ENCODE assay signal across 10 cellular contexts in genomic region chr14:74647834-74648361, GRCh38. TPM values are rescaled to one million over a fixed set of nuclear protein-coding genes. Genes with fewer than 3 reads are reported as not detected.
DNase-seq lines count a peak whose midpoint lies in the region; ATAC-seq, FAIRE-seq and TF ChIP-seq lines count a peak whose summit lies in the region.
"Had no signal": no experiment of that assay in that cellular context is flagged by ENCODE, and none has a peak within 500 bp of the region (broad histone marks: within the 10 kb centered on the region; RNA-seq: fewer than 3 reads in every experiment).

No MANE protein-coding gene starts in this region.

- no TSS peak for BruUV-seq in K562 (replicated peaks; lab: Mats Ljungman, UMichigan)

- peaks cover 72% of the 10 kb centered on the region for H3K4me1 Mint-ChIP-seq in nephron
- H3K4me1 Mint-ChIP-seq in activated CD4-positive, alpha-beta T cell treated with anti-CD3 and anti-CD28 coated beads, Interleukin-2, amount 10 ng/mL, durations not matched to agents 7 days and 5 days, result peaks cover 4% of the 10 kb centered on the region

- no peaks in the 10 kb centered on the region for H3K79me2 ChIP-seq in K562 (ENCODE audit: control insufficient read depth, insufficient read depth, low read length)
- no peaks in the 10 kb centered on the region for H3K79me2 ChIP-seq in Karpas-422 (ENCODE audit: low read length)

- no peak overlapping the region for H3K4me2 ChIP-seq in K562 (ENCODE audit: insufficient read depth, low read length)
- no peak overlapping the region for H3K4me2 ChIP-seq in Karpas-422 (ENCODE audit: low read depth, low read length, poor library complexity, severe bottlenecking)

- TF ChIP-seq EP300 in K562 (IDR thresholded peaks at IDR 0.05; ENCODE audit: low read length), result no peak

- H3K27ac ChIP-seq in K562 (ENCODE audit: extremely low read depth, low read depth, low read length) (no peak overlapping the region), Karpas-422 (ENCODE audit: low read length) (no peak overlapping the region)
- H3K27ac ChIP-seq: upper lobe of left lung had no signal

- no peak for ATAC-seq in K562
- ATAC-seq in HG03045 (IDR thresholded peaks at IDR 0.05; ENCODE audit: unreplicated experiment), result no peak

- no peaks in the 10 kb centered on the region for H3K9me1 ChIP-seq in K562 (ENCODE audit: control insufficient read depth, insufficient read depth, low read length)

- H3K36me3 ChIP-seq in K562 (ENCODE audit: control insufficient read depth, insufficient read depth, low read length), result no peaks in the 10 kb centered on the region
- H3K36me3 ChIP-seq in Karpas-422 (ENCODE audit: insufficient read depth, low read length), result no peaks in the 10 kb centered on the region
- H3K36me3 ChIP-seq: upper lobe of left lung had no signal

- H3K27ac Mint-ChIP-seq in nephron, result peak overlapping the region; percentile 84 to 99 (median 98)
- no peak overlapping the region for H3K27ac Mint-ChIP-seq in activated CD4-positive, alpha-beta T cell treated with anti-CD3 and anti-CD28 coated beads, Interleukin-2, amount 10 ng/mL, durations not matched to agents 7 days and 5 days

- H3K4me3 ChIP-seq in K562, result no peak overlapping the region
- H3K4me3 ChIP-seq in Karpas-422 (ENCODE audit: low read length), result no peak overlapping the region
- H3K4me3 ChIP-seq: upper lobe of left lung had no signal

- intact Hi-C loops in K562 (cut with micrococcal nuclease), result no loop called here

- peak overlapping the region in 1 of 3 experiments; percentile 71 for H3K4me3 Mint-ChIP-seq in nephron
- no peak overlapping the region for H3K4me3 Mint-ChIP-seq in activated CD4-positive, alpha-beta T cell treated with anti-CD3 and anti-CD28 coated beads, Interleukin-2, amount 10 ng/mL, durations not matched to agents 7 days and 5 days

- H4K20me1 ChIP-seq in K562 (replicated peaks; ENCODE audit: control insufficient read depth, insufficient read depth, low read length) (no peaks in the 10 kb centered on the region), Karpas-422 (ENCODE audit: insufficient read depth, low read depth, low read length) (no peaks in the 10 kb centered on the region)

- H3K9me3 ChIP-seq in K562 (replicated peaks; ENCODE audit: control insufficient read depth, insufficient read depth, low read depth, low read length) (no peaks in the 10 kb centered on the region), Karpas-422 (ENCODE audit: low read length) (no peaks in the 10 kb centered on the region)
- H3K9me3 ChIP-seq: upper lobe of left lung had no signal

- H3K27me3 ChIP-seq in K562 (ENCODE audit: control insufficient read depth in 2 of 2, insufficient read depth in 2 of 2, low read length in 2 of 2) (no peaks in the 10 kb centered on the region; a peak in 2 of 5 replicates), Karpas-422 (ENCODE audit: low read length) (no peaks in the 10 kb centered on the region)
- H3K27me3 ChIP-seq: upper lobe of left lung had no signal

- H3K9me2 ChIP-seq in Karpas-422 (replicated peaks; ENCODE audit: insufficient read depth, low read length), result no peaks in the 10 kb centered on the region

- FAIRE-seq in K562 (lab: Jason Lieb, UNC) (no peak), GM19239 (lab: Jason Lieb, UNC) (no peak)

- DNase-seq in DMS153 treated with DMSO at 0.1 percent for 48 hours (lab: John Stamatoyannopoulos, UW; ENCODE audit: unreplicated experiment), result peak; percentile 55
- DNase-seq in NCI-H187 (lab: John Stamatoyannopoulos, UW), result peak; percentile 79 to 84
- no peak for DNase-seq in K562 (ENCODE audit: extremely low read depth in 1 of 4, low spot score in 3 of 4)
- DNase-seq in Karpas-422, result no peak
- DNase-seq in GM19239 (ENCODE audit: insufficient read length, low spot score), result no peak
- no peak for DNase-seq in activated CD4-positive, alpha-beta T cell treated with anti-CD3 and anti-CD28 coated beads, Interleukin-2, amount 10 ng/mL, durations not matched to agents 7 days and 5 days
- DNase-seq: OCI-M1, upper lobe of left lung had no signal

- H3K36me3 Mint-ChIP-seq in nephron (ENCODE audit: low read depth), result no peaks in the 10 kb centered on the region
- H3K36me3 Mint-ChIP-seq in activated CD4-positive, alpha-beta T cell treated with anti-CD3 and anti-CD28 coated beads, Interleukin-2, amount 10 ng/mL, durations not matched to agents 7 days and 5 days (ENCODE audit: low read depth), result no peaks in the 10 kb centered on the region

- H3K9ac ChIP-seq in K562 (ENCODE audit: insufficient read depth in 1 of 2, low read depth in 2 of 2, low read length in 2 of 2) (no peak overlapping the region), Karpas-422 (ENCODE audit: low read length) (no peak overlapping the region)

- WGBS in K562 (ENCODE audit: insufficient coverage, low coverage, missing lambda C conversion rate), result 0% methylated on average over 3 of the region's 5 CpGs

- H3K27me3 Mint-ChIP-seq in nephron (ENCODE audit: low read depth), result no peaks in the 10 kb centered on the region
- no peaks in the 10 kb centered on the region for H3K27me3 Mint-ChIP-seq in activated CD4-positive, alpha-beta T cell treated with anti-CD3 and anti-CD28 coated beads, Interleukin-2, amount 10 ng/mL, durations not matched to agents 7 days and 5 days

- CTCF ChIA-PET in K562 (lab: Yijun Ruan, JAX; ENCODE audit: low intra/inter-chr PET ratio), result no interaction called here
- CTCF ChIA-PET in activated CD4-positive, alpha-beta T cell treated with anti-CD3 and anti-CD28 coated beads, Interleukin-2, amount 10 ng/mL, durations not matched to agents 7 days and 5 days (lab: Charles Lee), result interaction anchor here (2.3 kb wide), 1 partner anchor 20 kb away, joined by 8 read pairs; no protein-coding TSS in a partner anchor

- TF ChIP-seq CTCF in K562 (IDR thresholded peaks at IDR 0.05 in 2 of 3, conservative IDR thresholded peaks at IDR 0.05 in 1 of 3; ENCODE audit: insufficient read depth in 2 of 3, low read depth in 1 of 3, low read length in 3 of 3) (no peak), nephron (IDR thresholded peaks at IDR 0.05; ENCODE audit: unreplicated experiment in 3 of 3) (no peak)

- POLR2A ChIA-PET in K562 (lab: Yijun Ruan, JAX), result interaction anchor here (0.6 to 1.6 kb wide), 2 partner anchors 14 to 1658 kb away, joined by 3 read pairs; no protein-coding TSS in a partner anchor
- POLR2A ChIA-PET in activated CD4-positive, alpha-beta T cell treated with anti-CD3 and anti-CD28 coated beads, Interleukin-2, amount 10 ng/mL, durations not matched to agents 7 days and 5 days (lab: Charles Lee), result no interaction called here

- TF ChIP-seq RAD21 in K562 (CRISPR knock-in tag; conservative IDR thresholded peaks at IDR 0.05 in 1 of 2, IDR thresholded peaks at IDR 0.05 in 1 of 2), result no peak

- H2AFZ ChIP-seq in K562 (ENCODE audit: low read depth, low read length) (no peak overlapping the region), Karpas-422 (ENCODE audit: low read length) (no peak overlapping the region)

- H3K4me1 ChIP-seq in K562 (replicated peaks in 1 of 2; ENCODE audit: control insufficient read depth in 2 of 2, insufficient read depth in 2 of 2, low read length in 2 of 2), result peaks cover 0 to 3% of the 10 kb centered on the region in 2 experiments; a peak in 3 of 5 replicates
- H3K4me1 ChIP-seq in Karpas-422 (ENCODE audit: low read length), result no peaks in the 10 kb centered on the region

- no peak for TF ChIP-seq POLR2A in K562 (conservative IDR thresholded peaks at IDR 0.05)

- in situ Hi-C loops in K562 (cut with MboI), result no loop called here

- H3K9me3 Mint-ChIP-seq in nephron, result no peaks in the 10 kb centered on the region
- H3K9me3 Mint-ChIP-seq in activated CD4-positive, alpha-beta T cell treated with anti-CD3 and anti-CD28 coated beads, Interleukin-2, amount 10 ng/mL, durations not matched to agents 7 days and 5 days, result no peaks in the 10 kb centered on the region

TF ChIP-seq in K562, 482 proteins besides CTCF, POLR2A, EP300 and RAD21 (continues in another document):
- no peak for TF ChIP-seq ARID3B (CRISPR knock-in tag; IDR thresholded peaks at IDR 0.05; ENCODE audit: borderline replicate concordance)
- no peak for TF ChIP-seq HDAC3 (IDR thresholded peaks at IDR 0.05; ENCODE audit: borderline replicate concordance, partially characterized antibody)
- TF ChIP-seq ZNF354B (CRISPR knock-in tag; IDR thresholded peaks at IDR 0.05), result no peak
- TF ChIP-seq STAT5A (IDR thresholded peaks at IDR 0.05; ENCODE audit: borderline replicate concordance, low read length), result no peak

RNA-seq across cellular contexts. Expression of gene LTBP2, which starts 35.9 kb away (rescaled TPM):
- total RNA-seq in K562 (2011; cell fraction: chromatin; rRNA removed; ENCODE audit: low replicate concordance), result 0.25 and 0.35 TPM in 2 replicates
- 0.66 and 0.83 TPM in 2 replicates for total RNA-seq in K562 (2011; cell fraction: nucleolus; rRNA removed)
- 0.07 and 0.23 TPM in 2 replicates for total RNA-seq in K562 (2011; cell fraction: nucleoplasm; rRNA removed)
- total RNA-seq in K562 (2014; rRNA removed), result 0.04 TPM in 1 of 2 replicates, not detected in the other
- total RNA-seq in K562 (2014; rRNA removed; fragmentation: Illumina TruSeq; extraction: Trizol), result not detected in 2 replicates
- total RNA-seq in K562 (2015; rRNA removed; fragmentation: Illumina TruSeq; extraction: Trizol), result not detected in 2 replicates
- 0.18 and 0.20 TPM in 2 replicates for total RNA-seq in K562 (2021)
- polyA plus RNA-seq in K562 (2011; rRNA removed), result 0.03 and 0.07 TPM in 2 replicates
- polyA plus RNA-seq in K562 (2011; cell fraction: cytosol; rRNA removed), result 0.07 and 0.13 TPM in 2 replicates
- 0.34 and 0.46 TPM in 2 replicates for polyA plus RNA-seq in K562 (2011; cell fraction: nucleus; rRNA removed)
- polyA plus RNA-seq in K562 (2012), result 0.10 and 0.35 TPM in 2 replicates
- 0.01 TPM in 1 of 2 replicates, not detected in the other for polyA plus RNA-seq in K562 (2014; fragmentation: Illumina TruSeq; extraction: Trizol)
- under 1 TPM; 0.03 to 0.04 TPM for polyA plus RNA-seq in K562 (2014; fragmentation: Nextera tagmentation; extraction: Ambion mirVana)
- polyA plus RNA-seq in K562 (2014; rRNA removed), result under 0.01 TPM in 1 of 2 replicates, not detected in the other
- 0.04 and 0.06 TPM in 2 replicates for polyA minus RNA-seq in K562 (2011; rRNA and poly(A)+ RNA removed)
- polyA minus RNA-seq in K562 (2011; cell fraction: cytosol; rRNA and poly(A)+ RNA removed), result not detected in 2 replicates
- polyA minus RNA-seq in K562 (2011; cell fraction: nucleus; rRNA and poly(A)+ RNA removed), result 0.44 and 0.54 TPM in 2 replicates
- 0.04 TPM in 1 of 2 replicates, not detected in the other for total RNA-seq in Karpas-422 (2014; rRNA removed; shearing (Covaris generic); ENCODE audit: low replicate concordance)
- total RNA-seq in activated CD4-positive, alpha-beta T cell treated with anti-CD3 and anti-CD28 coated beads, Interleukin-2, amount 10 ng/mL, durations not matched to agents 7 days and 5 days, result under 1 TPM; 0.05 to 0.12 TPM

Comparison
In these comparisons a context has a peak if more than half of its experiments do, and no peak if none do; other contexts are left out.
1. DNase-seq: peak in DMS153 treated with DMSO at 0.1 percent for 48 hours (single experiment) and NCI-H187 (2 of 2); none in K562 (0 of 4), Karpas-422 (single experiment), GM19239 (single experiment) and activated CD4-positive, alpha-beta T cell treated with anti-CD3 and anti-CD28 coated beads, Interleukin-2, amount 10 ng/mL, durations not matched to agents 7 days and 5 days (single experiment).